Comparison of ENCODE assay signal across 8 cellular contexts in the genomic region with DNA sequence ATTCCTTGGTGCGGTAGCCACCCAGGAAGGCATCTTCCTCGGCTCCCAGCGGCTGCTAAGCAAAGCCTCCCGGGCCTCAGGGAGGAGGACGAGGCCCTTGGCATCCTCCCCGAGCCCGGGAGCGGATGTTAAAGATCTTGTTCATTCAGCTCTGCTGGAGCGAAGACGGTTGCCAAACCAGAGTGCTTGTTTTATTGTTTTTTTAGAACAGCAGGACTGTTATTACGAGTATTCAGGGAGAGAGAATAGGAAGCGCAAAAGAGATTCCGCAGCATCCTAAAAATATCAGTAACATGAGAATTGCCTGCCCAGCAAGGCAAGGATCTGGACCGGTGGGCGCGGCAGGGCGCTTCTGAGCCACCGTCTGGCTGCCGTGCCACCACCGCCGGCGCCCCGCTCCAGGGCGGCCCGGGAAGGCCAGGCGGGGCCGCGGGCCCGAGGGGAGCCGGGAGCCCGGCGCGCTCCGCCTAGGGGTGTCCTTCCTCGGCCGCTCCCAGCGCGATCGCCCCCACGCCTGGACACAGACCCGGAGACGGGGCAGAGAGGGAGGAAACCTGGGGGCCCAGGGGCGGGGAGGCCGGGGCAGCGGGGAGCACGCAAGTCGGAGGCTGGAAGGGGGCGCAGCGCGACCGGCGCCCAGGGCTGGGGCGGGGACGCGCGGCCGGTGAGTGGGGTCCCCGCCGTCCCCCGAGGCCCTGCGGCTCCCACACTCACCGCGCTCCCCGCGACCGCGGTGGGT. TPM values are rescaled to one million over a fixed set of nuclear protein-coding genes. Genes with fewer than 3 reads are reported as not detected.
A peak's percentile ranks its signal among the peaks of the same experiment; 100 is the strongest.
DNase-seq lines count a peak whose midpoint lies in the region; ATAC-seq and TF ChIP-seq lines count a peak whose summit lies in the region.

No MANE protein-coding gene starts in this region.

- H3K9me3 Mint-ChIP-seq in activated CD8-positive, alpha-beta T cell treated with anti-CD3 and anti-CD28 coated beads for 36 hours, result no peaks in the 10 kb centered on the region
- H3K9me3 Mint-ChIP-seq in nephron, result no peaks in the 10 kb centered on the region

- H3K36me3 Mint-ChIP-seq in activated CD8-positive, alpha-beta T cell treated with anti-CD3 and anti-CD28 coated beads for 36 hours (ENCODE audit: low read depth), result no peaks in the 10 kb centered on the region
- peaks cover 17% of the 10 kb centered on the region for H3K36me3 Mint-ChIP-seq in nephron (ENCODE audit: low read depth)

- H3K4me3 ChIP-seq in GM12875 (ENCODE audit: low read depth, low read length) (peak overlapping the region; percentile 55), fibroblast of the aortic adventitia (ENCODE audit: low read depth, low read length) (peak overlapping the region; percentile 54)

- peak overlapping the region; percentile 66 for H3K4me3 Mint-ChIP-seq in activated CD8-positive, alpha-beta T cell treated with anti-CD3 and anti-CD28 coated beads for 36 hours
- H3K4me3 Mint-ChIP-seq in nephron, result peak overlapping the region; percentile 82 to 90 (median 87)

- DNase-seq in A172 (ENCODE audit: low spot score), result peak; percentile 40
- peak; percentile 26 for DNase-seq in activated CD8-positive, alpha-beta T cell treated with anti-CD3 and anti-CD28 coated beads for 36 hours
- DNase-seq in fibroblast of the aortic adventitia (ENCODE audit: low read depth), result peak; percentile 84
- no peak for DNase-seq in cortex of kidney (lab: John Stamatoyannopoulos, UW)
- DNase-seq in SIG-M5 (lab: John Stamatoyannopoulos, UW), result no peak

- intact Hi-C loops in activated CD8-positive, alpha-beta T cell treated with anti-CD3 and anti-CD28 coated beads for 36 hours (cut with micrococcal nuclease), result no loop called here

- CTCF ChIA-PET in activated CD8-positive, alpha-beta T cell treated with anti-CD3 and anti-CD28 coated beads for 36 hours (lab: Charles Lee), result interaction anchor here (0.9 to 2.2 kb wide), 7 partner anchors 11 to 356 kb away, joined by 3 to 15 read pairs (median 4); no protein-coding TSS in a partner anchor

- ATAC-seq in HG03432 (IDR thresholded peaks at IDR 0.05; ENCODE audit: unreplicated experiment), result peak; percentile 30
- peak; percentile 26 for ATAC-seq in activated CD8-positive, alpha-beta T cell treated with anti-CD3 and anti-CD28 coated beads for 36 hours

- H3K27ac Mint-ChIP-seq in activated CD8-positive, alpha-beta T cell treated with anti-CD3 and anti-CD28 coated beads for 36 hours, result no peak overlapping the region
- peak overlapping the region; percentile 77 to 85 (median 82) for H3K27ac Mint-ChIP-seq in nephron

- POLR2A ChIA-PET in activated CD8-positive, alpha-beta T cell treated with anti-CD3 and anti-CD28 coated beads for 36 hours (lab: Charles Lee), result interaction anchor here (0.7 to 1.2 kb wide), 2 partner anchors 30 to 44 kb away, joined by 3 to 4 read pairs; partner anchors contain the start of gene RRM2

- TF ChIP-seq CTCF in GM12875 (IDR thresholded peaks at IDR 0.05; ENCODE audit: borderline replicate concordance, insufficient read depth, low read depth, low read length), result no peak
- TF ChIP-seq CTCF in activated CD8-positive, alpha-beta T cell treated with anti-CD3 and anti-CD28 coated beads for 36 hours (IDR thresholded peaks at IDR 0.05), result no peak
- no peak for TF ChIP-seq CTCF in fibroblast of the aortic adventitia (IDR thresholded peaks at IDR 0.05; ENCODE audit: insufficient read depth, low read length)
- no peak for TF ChIP-seq CTCF in nephron (IDR thresholded peaks at IDR 0.05; ENCODE audit: unreplicated experiment in 3 of 3)

- peaks cover 67% of the 10 kb centered on the region for H3K27me3 Mint-ChIP-seq in activated CD8-positive, alpha-beta T cell treated with anti-CD3 and anti-CD28 coated beads for 36 hours
- peaks cover 86% of the 10 kb centered on the region for H3K27me3 Mint-ChIP-seq in nephron (ENCODE audit: low read depth)

- H3K4me1 Mint-ChIP-seq in activated CD8-positive, alpha-beta T cell treated with anti-CD3 and anti-CD28 coated beads for 36 hours (ENCODE audit: low read depth), result peaks cover 24% of the 10 kb centered on the region
- H3K4me1 Mint-ChIP-seq in nephron, result peaks cover 48% of the 10 kb centered on the region

RNA-seq across cellular contexts. Expression of gene CYS1, which starts 0.8 kb away (rescaled TPM):
- 4.0 and 5.9 TPM in 2 replicates for total RNA-seq in A172 (2014; rRNA removed; shearing (Covaris generic))
- total RNA-seq in activated CD8-positive, alpha-beta T cell treated with anti-CD3 and anti-CD28 coated beads for 36 hours, result under 1 TPM; 0.11 to 0.32 TPM
- total RNA-seq in fibroblast of the aortic adventitia (ENCODE audit: low replicate concordance), result 3.2 and 7.0 TPM in 2 replicates

RNA-seq across cellular contexts. Expression of gene KLF11, which starts 36.0 kb away (rescaled TPM):
- total RNA-seq in A172 (2014; rRNA removed; shearing (Covaris generic)), result 18.7 and 21.4 TPM in 2 replicates
- 1 to 10 TPM; 2.9 to 3.5 TPM for total RNA-seq in activated CD8-positive, alpha-beta T cell treated with anti-CD3 and anti-CD28 coated beads for 36 hours
- 6.3 and 17.2 TPM in 2 replicates for total RNA-seq in fibroblast of the aortic adventitia (ENCODE audit: low replicate concordance)

RNA-seq across cellular contexts. Expression of gene RRM2, which starts 43.2 kb away (rescaled TPM):
- total RNA-seq in A172 (2014; rRNA removed; shearing (Covaris generic)), result 130 and 137 TPM in 2 replicates
- 100 to 1,000 TPM; 368 to 396 TPM for total RNA-seq in activated CD8-positive, alpha-beta T cell treated with anti-CD3 and anti-CD28 coated beads for 36 hours
- total RNA-seq in fibroblast of the aortic adventitia (ENCODE audit: low replicate concordance), result 3.3 and 91.4 TPM in 2 replicates

Comparison
In these comparisons a context has a peak if more than half of its experiments do, and no peak if none do; other contexts are left out.
1. DNase-seq: peak in A172 (single experiment), activated CD8-positive, alpha-beta T cell treated with anti-CD3 and anti-CD28 coated beads for 36 hours (single experiment) and fibroblast of the aortic adventitia (single experiment); none in cortex of kidney (single experiment) and SIG-M5 (single experiment).